Comparison of ENCODE assay signal across 8 cellular contexts in genomic region chr19:13794752-13795589, GRCh38. TPM values are rescaled to one million over a fixed set of nuclear protein-coding genes. Genes with fewer than 3 reads are reported as not detected.
DNase-seq lines count a peak whose midpoint lies in the region; ATAC-seq and TF ChIP-seq lines count a peak whose summit lies in the region.

Gene ZSWIM4, plus strand, starts transcription at chr19:13795443. Its CDS starts 206 bp downstream, at chr19:13795649.

- no peaks in the 10 kb centered on the region for H3K9me3 ChIP-seq in SK-N-MC (ENCODE audit: low read depth, low read length)

- H3K36me3 Mint-ChIP-seq in activated naive CD4-positive, alpha-beta T cell treated with anti-CD3 and anti-CD28 coated beads, Interleukin-2, amount 50 U/mL, for 24 hours = no peaks in the 10 kb centered on the region

- peak within 1 kb of the TSS; percentile 96 for H3K27ac Mint-ChIP-seq in activated naive CD4-positive, alpha-beta T cell treated with anti-CD3 and anti-CD28 coated beads, Interleukin-2, amount 50 U/mL, for 24 hours

- H3K9ac ChIP-seq in SK-N-MC (ENCODE audit: insufficient read length) = peak within 1 kb of the TSS; percentile 82

- no peaks in the 10 kb centered on the region for H3K27me3 Mint-ChIP-seq in activated naive CD4-positive, alpha-beta T cell treated with anti-CD3 and anti-CD28 coated beads, Interleukin-2, amount 50 U/mL, for 24 hours

- peak within 1 kb of the TSS; percentile 96 for H3K4me3 Mint-ChIP-seq in activated naive CD4-positive, alpha-beta T cell treated with anti-CD3 and anti-CD28 coated beads, Interleukin-2, amount 50 U/mL, for 24 hours

- no peak for TF ChIP-seq CTCF in GM06990 (IDR thresholded peaks at IDR 0.05; ENCODE audit: insufficient read depth, low read length, poor library complexity, severe bottlenecking)

- DNase-seq in GM06990 (ENCODE audit: extremely low read depth, insufficient read length) = peak; percentile 98
- DNase-seq in NCI-H1048 (lab: John Stamatoyannopoulos, UW) = peak; percentile 98
- DNase-seq in SK-N-MC (ENCODE audit: low read depth, low spot score) = peak; percentile 97
- DNase-seq in glomerular endothelial cell (ENCODE audit: extremely low read depth, low read depth, low spot score) = peak; percentile 85
- peak; percentile 98 for DNase-seq in occipital lobe (lab: John Stamatoyannopoulos, UW)

- H3K4me1 Mint-ChIP-seq in activated naive CD4-positive, alpha-beta T cell treated with anti-CD3 and anti-CD28 coated beads, Interleukin-2, amount 50 U/mL, for 24 hours = peaks cover 29% of the 10 kb centered on the region

- H3K4me3 ChIP-seq in GM06990 (replicated peaks; ENCODE audit: low read depth, low read length) (peak within 1 kb of the TSS; percentile 72), SK-N-MC (peak within 1 kb of the TSS; percentile 90)

- ATAC-seq in HG02588 (IDR thresholded peaks at IDR 0.05; ENCODE audit: unreplicated experiment) = peak; percentile 88

- H3K27ac ChIP-seq in SK-N-MC (0 out of 2 replicates have a peak within 1 kb of the TSS, but pooled peaks have one; percentile 35), temporal lobe (ENCODE audit: low read depth, low read length) (peak within 1 kb of the TSS; percentile 52)

- H3K36me3 ChIP-seq in GM06990 (ENCODE audit: control insufficient read depth, insufficient read depth, low read length) (no peaks in the 10 kb centered on the region), SK-N-MC (ENCODE audit: insufficient read depth, low read length) (no peaks in the 10 kb centered on the region)

- H3K9me3 Mint-ChIP-seq in activated naive CD4-positive, alpha-beta T cell treated with anti-CD3 and anti-CD28 coated beads, Interleukin-2, amount 50 U/mL, for 24 hours = no peaks in the 10 kb centered on the region

- H3K27me3 ChIP-seq in GM06990 (replicated peaks; ENCODE audit: control insufficient read depth, insufficient read depth, low read length) = no peaks in the 10 kb centered on the region

RNA-seq across cellular contexts. Expression of gene ZSWIM4, which starts in this region (rescaled TPM):
- total RNA-seq in glomerular endothelial cell (20.4 and 44.7 TPM in 2 replicates), occipital lobe (11.1 TPM), temporal lobe (14.0 TPM)

Comparison
In these comparisons a context has a peak if more than half of its experiments do, and no peak if none do; other contexts are left out.
1. Peak in every context shown above with its lines: DNase-seq, ATAC-seq, H3K4me3 ChIP-seq and H3K27ac ChIP-seq.